ENCODE assay signal across 8 cellular contexts in genomic region chr20:57619053-57619831, GRCh38. TPM values are rescaled to one million over a fixed set of nuclear protein-coding genes. Genes with fewer than 3 reads are reported as not detected.
DNase-seq lines count a peak whose midpoint lies in the region; ATAC-seq and TF ChIP-seq lines count a peak whose summit lies in the region.

No MANE protein-coding gene starts in this region.

- H3K27me3 Mint-ChIP-seq in activated naive CD4-positive, alpha-beta T cell treated with anti-CD3 and anti-CD28 coated beads, Interleukin-2, amount 10 ng/mL, durations not matched to agents 7 days and 5 days: peaks cover 50% of the 10 kb centered on the region

- H3K36me3 ChIP-seq in OCI-LY3 (replicated peaks; ENCODE audit: low read depth, low read length): no peaks in the 10 kb centered on the region

- H3K9me3 Mint-ChIP-seq in activated naive CD4-positive, alpha-beta T cell treated with anti-CD3 and anti-CD28 coated beads, Interleukin-2, amount 10 ng/mL, durations not matched to agents 7 days and 5 days: peaks cover 4% of the 10 kb centered on the region

- H3K36me3 Mint-ChIP-seq in activated naive CD4-positive, alpha-beta T cell treated with anti-CD3 and anti-CD28 coated beads, Interleukin-2, amount 10 ng/mL, durations not matched to agents 7 days and 5 days: peaks cover 3% of the 10 kb centered on the region

- H3K4me2 ChIP-seq in OCI-LY3 (ENCODE audit: low read length): peak overlapping the region; percentile 98

- no peak for TF ChIP-seq CTCF in OCI-LY3 (IDR thresholded peaks at IDR 0.05; ENCODE audit: low read depth, low read length)

- H4K20me1 ChIP-seq in OCI-LY3 (ENCODE audit: insufficient read depth, low read length): peaks cover 6% of the 10 kb centered on the region; the same call in 1 of the 2 replicates

- peak overlapping the region; percentile 74 for H3K4me3 ChIP-seq in OCI-LY3 (ENCODE audit: low read length)

- no peaks in the 10 kb centered on the region for H3K79me2 ChIP-seq in OCI-LY3 (ENCODE audit: low read length)

- peak overlapping the region; percentile 65 for H3K9ac ChIP-seq in OCI-LY3 (ENCODE audit: low read length)

- DNase-seq in activated naive CD4-positive, alpha-beta T cell treated with anti-CD3 and anti-CD28 coated beads, Interleukin-2, amount 10 ng/mL, durations not matched to agents 7 days and 5 days: peak; percentile 86
- peak; percentile 61 for DNase-seq in sciatic nerve (ENCODE audit: low spot score)
- no peak for DNase-seq in NCI-H2081 treated with DMSO at 0.1 percent for 48 hours (lab: John Stamatoyannopoulos, UW)
- DNase-seq in NCI-H524 (lab: John Stamatoyannopoulos, UW): no peak
- no peak for DNase-seq in NCI-H774 (lab: John Stamatoyannopoulos, UW)

- ATAC-seq in GM18867 (IDR thresholded peaks at IDR 0.05; ENCODE audit: unreplicated experiment) (peak; percentile 54), HG02870 (IDR thresholded peaks at IDR 0.05; ENCODE audit: unreplicated experiment) (peak; percentile 62), sciatic nerve (peak; percentile 65)

- H2AFZ ChIP-seq in OCI-LY3 (ENCODE audit: low read depth, low read length): no peak overlapping the region

- no peaks in the 10 kb centered on the region for H3K9me3 ChIP-seq in OCI-LY3 (ENCODE audit: insufficient read depth, low read length)

- peak overlapping the region; percentile 98 for H3K27ac Mint-ChIP-seq in activated naive CD4-positive, alpha-beta T cell treated with anti-CD3 and anti-CD28 coated beads, Interleukin-2, amount 10 ng/mL, durations not matched to agents 7 days and 5 days

- intact Hi-C loops in sciatic nerve (cut with DNase I): no loop called here

- H3K27me3 ChIP-seq in OCI-LY3 (ENCODE audit: low read depth, low read length): peaks cover 68% of the 10 kb centered on the region

- peak overlapping the region; percentile 78 for H3K27ac ChIP-seq in OCI-LY3 (ENCODE audit: low read length)

- CTCF ChIA-PET in activated naive CD4-positive, alpha-beta T cell treated with anti-CD3 and anti-CD28 coated beads, Interleukin-2, amount 10 ng/mL, durations not matched to agents 7 days and 5 days (lab: Charles Lee): interaction anchor here (0.6 to 6.8 kb wide), 7 partner anchors 8 to 590 kb away, joined by 3 to 86 read pairs (median 9); no protein-coding TSS in a partner anchor

- peak overlapping the region; percentile 78 for H3K4me3 Mint-ChIP-seq in activated naive CD4-positive, alpha-beta T cell treated with anti-CD3 and anti-CD28 coated beads, Interleukin-2, amount 10 ng/mL, durations not matched to agents 7 days and 5 days

- H3K4me1 ChIP-seq in OCI-LY3 (ENCODE audit: low read length): peaks cover 52% of the 10 kb centered on the region

- peaks cover 71% of the 10 kb centered on the region for H3K4me1 Mint-ChIP-seq in activated naive CD4-positive, alpha-beta T cell treated with anti-CD3 and anti-CD28 coated beads, Interleukin-2, amount 10 ng/mL, durations not matched to agents 7 days and 5 days

RNA-seq across cellular contexts. Expression of gene ZBP1, which starts 1.0 kb away (rescaled TPM):
- 0.49 TPM for total RNA-seq in sciatic nerve

RNA-seq across cellular contexts. Expression of gene PCK1, which starts 58.3 kb away (rescaled TPM):
- 5.3 TPM for total RNA-seq in sciatic nerve

Comparison
In these comparisons a context has a peak if more than half of its experiments do, and no peak if none do; other contexts are left out.
1. DNase-seq: peak in activated naive CD4-positive, alpha-beta T cell treated with anti-CD3 and anti-CD28 coated beads, Interleukin-2, amount 10 ng/mL, durations not matched to agents 7 days and 5 days (single experiment) and sciatic nerve (single experiment); none in NCI-H2081 treated with DMSO at 0.1 percent for 48 hours (single experiment), NCI-H524 (0 of 2) and NCI-H774 (single experiment).
2. Peak in every context shown above with its lines, with median percentiles within 50 percentile points of each other: ATAC-seq.